ENCODE assay signal across 13 cellular contexts in the genomic region with DNA sequence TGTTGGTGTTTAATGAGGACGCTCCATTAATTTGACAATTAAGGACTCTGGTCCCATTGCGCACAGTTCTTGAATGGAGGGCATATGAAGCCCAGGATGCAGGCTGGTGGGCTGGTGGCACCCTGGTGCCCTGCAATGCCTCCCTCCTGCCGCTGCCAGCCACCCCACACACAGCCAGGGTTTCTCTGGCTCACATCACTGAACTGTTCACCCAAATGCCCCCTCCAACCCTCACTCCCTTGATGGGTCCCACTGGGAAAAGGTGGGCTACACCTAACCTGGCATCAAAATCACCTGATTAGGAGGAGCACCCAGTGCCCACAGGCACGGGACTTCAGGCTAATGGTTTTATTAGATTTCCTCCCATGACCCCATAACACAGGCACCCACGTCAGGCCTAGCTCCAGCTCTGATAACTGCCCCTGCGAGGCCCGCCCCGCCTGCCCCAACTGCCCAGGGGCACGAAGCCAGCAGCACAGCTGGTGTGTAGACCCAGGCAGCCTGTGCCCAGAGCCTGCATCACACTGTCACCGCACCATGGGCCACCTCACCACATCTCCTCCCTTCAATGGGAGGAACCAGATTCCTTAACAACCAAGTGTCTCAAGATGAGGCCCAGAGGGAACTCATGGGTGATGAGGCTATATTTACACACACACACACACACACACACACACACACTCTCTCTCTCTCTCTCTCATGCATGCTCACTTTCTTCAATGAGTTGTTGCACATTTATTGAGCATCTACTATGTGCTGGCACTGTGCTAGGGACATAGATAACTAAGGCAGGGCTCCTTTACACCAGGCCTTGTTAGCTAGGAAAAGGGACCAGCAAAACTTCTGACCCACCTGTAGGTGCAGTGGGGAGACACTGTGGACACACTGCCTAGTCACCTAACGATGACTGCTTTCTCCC.
DNase-seq lines count a peak whose midpoint lies in the region; ATAC-seq, FAIRE-seq and TF ChIP-seq lines count a peak whose summit lies in the region.
"Had no signal": no experiment of that assay in that cellular context is flagged by ENCODE, and none has a peak within 500 bp of the region (broad histone marks: within the 10 kb centered on the region; RNA-seq: fewer than 3 reads in every experiment).

No MANE protein-coding gene starts in this region.

- H3K4me1 ChIP-seq in K562 (replicated peaks in 1 of 2; ENCODE audit: control insufficient read depth in 2 of 2, insufficient read depth in 2 of 2, low read length in 2 of 2) (peaks cover 52 to 77% of the 10 kb centered on the region in 2 experiments), mesenchymal stem cell (ENCODE audit: control insufficient read depth, insufficient read depth, low read depth, low read length) (peaks cover 72% of the 10 kb centered on the region), stomach (peaks cover 86 to 100% (median 95%) of the 10 kb centered on the region in 4 donors)

- no peaks in the 10 kb centered on the region for H3K9me1 ChIP-seq in K562 (ENCODE audit: control insufficient read depth, insufficient read depth, low read length)

- H2AFZ ChIP-seq in K562 (ENCODE audit: low read depth, low read length) (no peak overlapping the region), mesenchymal stem cell (ENCODE audit: low read depth, low read length) (no peak overlapping the region)

- no peak overlapping the region for H2BK15ac ChIP-seq in mesenchymal stem cell (ENCODE audit: low read depth, poor library complexity, severe bottlenecking)

- H2BK120ac ChIP-seq in mesenchymal stem cell (ENCODE audit: low read depth, low read length), result no peak overlapping the region

- no peak for TF ChIP-seq RAD21 in K562 (CRISPR knock-in tag; conservative IDR thresholded peaks at IDR 0.05 in 1 of 2, IDR thresholded peaks at IDR 0.05 in 1 of 2)

- ATAC-seq in K562 (no peak), HG03520 (IDR thresholded peaks at IDR 0.05; ENCODE audit: unreplicated experiment) (no peak), HG03457 (IDR thresholded peaks at IDR 0.05; ENCODE audit: unreplicated experiment) (no peak), GM18858 (IDR thresholded peaks at IDR 0.05; ENCODE audit: unreplicated experiment) (no peak)
- ATAC-seq: right cardiac atrium had no signal

- no peak for DNase-seq in activated T-cell treated with anti-CD3 and anti-CD28 coated beads, Interleukin-2, amount 50 U/mL, for 24 hours
- DNase-seq in activated T-cell treated with anti-CD3 and anti-CD28 coated beads for 4 hours (no peak), K562 (ENCODE audit: extremely low read depth in 1 of 4, low spot score in 3 of 4) (no peak), mesenchymal stem cell (peak; percentile 50), stomach (peak; percentile 75)
- DNase-seq: activated CD4-positive, alpha-beta T cell treated with anti-CD3 and anti-CD28 coated beads, Interleukin-2, amount 50 U/mL, for 1 hour; esophagus squamous epithelium; NCI-H524 had no signal

- H3K4me3 ChIP-seq in K562, result no peak overlapping the region
- no peak overlapping the region for H3K4me3 ChIP-seq in mesenchymal stem cell (ENCODE audit: insufficient read depth in 1 of 2, low read depth in 1 of 2, low read length in 2 of 2)
- no peak overlapping the region for H3K4me3 ChIP-seq in stomach
- H3K4me3 ChIP-seq: esophagus squamous epithelium had no signal

- no peak overlapping the region for H2BK5ac ChIP-seq in mesenchymal stem cell (ENCODE audit: low read depth, low read length, poor library complexity, severe bottlenecking)

- peaks cover 58% of the 10 kb centered on the region for H3K4me1 Mint-ChIP-seq in activated T-cell treated with anti-CD3 and anti-CD28 coated beads, Interleukin-2, amount 50 U/mL, for 24 hours (ENCODE audit: low read depth)

- TF ChIP-seq EP300 in K562 (IDR thresholded peaks at IDR 0.05; ENCODE audit: low read length) (no peak), stomach (IDR thresholded peaks at IDR 0.05) (no peak)

- no peak overlapping the region for H2BK12ac ChIP-seq in mesenchymal stem cell (ENCODE audit: low read length in 2 of 2)

- in situ Hi-C loops in K562 (cut with MboI), result no loop called here

- H3K18ac ChIP-seq in mesenchymal stem cell (ENCODE audit: low read depth in 1 of 2, low read length in 2 of 2), result peak overlapping the region; percentile 34 to 49

- H3K27me3 ChIP-seq in K562 (ENCODE audit: control insufficient read depth in 2 of 2, insufficient read depth in 2 of 2, low read length in 2 of 2), result no peaks in the 10 kb centered on the region
- no peaks in the 10 kb centered on the region for H3K27me3 ChIP-seq in mesenchymal stem cell (ENCODE audit: control insufficient read depth in 1 of 2, insufficient read depth in 1 of 2, low read length in 2 of 2)
- no peaks in the 10 kb centered on the region for H3K27me3 ChIP-seq in stomach

- H3K79me1 ChIP-seq in mesenchymal stem cell (replicated peaks; ENCODE audit: low read length, poor library complexity, severe bottlenecking), result no peaks in the 10 kb centered on the region

- 91% methylated on average over 11 of the region's 11 CpGs for WGBS in K562 (ENCODE audit: insufficient coverage, low coverage, missing lambda C conversion rate)
- WGBS in mesenchymal stem cell, result 95% methylated on average over 10 of the region's 11 CpGs
- WGBS in stomach, 5 donors, result 46 to 77% (median 59%) methylated on average over 10 to 11 of the region's 11 CpGs

- peaks cover 21% of the 10 kb centered on the region; the same call in 2 of the 3 replicates for H3K36me3 ChIP-seq in K562 (ENCODE audit: control insufficient read depth, insufficient read depth, low read length)
- H3K36me3 ChIP-seq in mesenchymal stem cell (ENCODE audit: control insufficient read depth in 1 of 2, insufficient read depth in 2 of 2, low read depth in 1 of 2, low read length in 2 of 2), result peaks cover 0 to 25% of the 10 kb centered on the region in 2 experiments
- peaks cover 0 to 9% (median 0%) of the 10 kb centered on the region in 4 donors for H3K36me3 ChIP-seq in stomach
- H3K36me3 ChIP-seq: esophagus squamous epithelium had no signal

- H3K4ac ChIP-seq in mesenchymal stem cell (ENCODE audit: low read depth in 1 of 2, low read length in 2 of 2), result no peak overlapping the region

- no peak overlapping the region for H4K91ac ChIP-seq in mesenchymal stem cell (ENCODE audit: low read length)

- CTCF ChIA-PET in K562 (lab: Yijun Ruan, JAX; ENCODE audit: low intra/inter-chr PET ratio), result no interaction called here

- peak overlapping the region; percentile 41; the same call in 2 of the 3 replicates for H3K27ac ChIP-seq in K562 (ENCODE audit: extremely low read depth, low read depth, low read length)
- H3K27ac ChIP-seq in mesenchymal stem cell (ENCODE audit: low read length, poor library complexity, severe bottlenecking), result no peak overlapping the region
- peak overlapping the region; percentile 22 to 85 (median 83) for H3K27ac ChIP-seq in stomach

- intact Hi-C loops in K562 (cut with micrococcal nuclease), result no loop called here
- intact Hi-C loops in stomach (cut with DNase I; ENCODE audit: low total_unique reads), result no loop called here

- TF ChIP-seq CTCF in K562 (IDR thresholded peaks at IDR 0.05 in 2 of 3, conservative IDR thresholded peaks at IDR 0.05 in 1 of 3; ENCODE audit: insufficient read depth in 2 of 3, low read depth in 1 of 3, low read length in 3 of 3) (no peak), stomach (IDR thresholded peaks at IDR 0.05) (no peak)

- H3K9me3 ChIP-seq in K562 (replicated peaks; ENCODE audit: control insufficient read depth, insufficient read depth, low read depth, low read length), result no peaks in the 10 kb centered on the region
- H3K9me3 ChIP-seq in mesenchymal stem cell (ENCODE audit: control insufficient read depth, low read length), result no peaks in the 10 kb centered on the region
- no peaks in the 10 kb centered on the region for H3K9me3 ChIP-seq in stomach
- H3K9me3 ChIP-seq: esophagus squamous epithelium had no signal

- no peaks in the 10 kb centered on the region for H3K27me3 Mint-ChIP-seq in activated T-cell treated with anti-CD3 and anti-CD28 coated beads, Interleukin-2, amount 50 U/mL, for 24 hours

- H3K27ac Mint-ChIP-seq in activated T-cell treated with anti-CD3 and anti-CD28 coated beads, Interleukin-2, amount 50 U/mL, for 24 hours, result peak overlapping the region; percentile 86

- H3K79me2 ChIP-seq in K562 (ENCODE audit: control insufficient read depth, insufficient read depth, low read length), result peaks cover 66% of the 10 kb centered on the region

- H4K8ac ChIP-seq in mesenchymal stem cell (ENCODE audit: low read length), result no peak overlapping the region

- no peak overlapping the region for H3K4me3 Mint-ChIP-seq in activated T-cell treated with anti-CD3 and anti-CD28 coated beads, Interleukin-2, amount 50 U/mL, for 24 hours

- FAIRE-seq in K562 (lab: Jason Lieb, UNC), result no peak
- FAIRE-seq: islet of Langerhans had no signal

- H2AK5ac ChIP-seq in mesenchymal stem cell (ENCODE audit: low read length, severe bottlenecking), result no peak overlapping the region

- peak overlapping the region in 1 of 2 experiments; percentile 1; a peak in 2 of 4 replicates for H3K9ac ChIP-seq in K562 (ENCODE audit: insufficient read depth in 1 of 2, low read depth in 2 of 2, low read length in 2 of 2)
- no peak overlapping the region for H3K9ac ChIP-seq in mesenchymal stem cell (ENCODE audit: low read length)

- no peaks in the 10 kb centered on the region for H3K9me3 Mint-ChIP-seq in activated T-cell treated with anti-CD3 and anti-CD28 coated beads, Interleukin-2, amount 50 U/mL, for 24 hours

- POLR2A ChIA-PET in K562 (lab: Yijun Ruan, JAX), result interaction anchor here (0.6 to 1.1 kb wide), 3 partner anchors 37 to 597 kb away, joined by 3 read pairs; no protein-coding TSS in a partner anchor

- H4K20me1 ChIP-seq in K562 (replicated peaks; ENCODE audit: control insufficient read depth, insufficient read depth, low read length), result no peaks in the 10 kb centered on the region

- H3K14ac ChIP-seq in mesenchymal stem cell (ENCODE audit: low read length in 2 of 2), result peak overlapping the region in 1 of 2 experiments; percentile 69

- peak overlapping the region in 1 of 2 experiments; percentile 26 for H3K23ac ChIP-seq in mesenchymal stem cell (ENCODE audit: low read length in 2 of 2)

- H3K36me3 Mint-ChIP-seq in activated T-cell treated with anti-CD3 and anti-CD28 coated beads, Interleukin-2, amount 50 U/mL, for 24 hours (ENCODE audit: low read depth), result peaks cover 4% of the 10 kb centered on the region

- H3K4me2 ChIP-seq in K562 (ENCODE audit: insufficient read depth, low read length) (no peak overlapping the region), mesenchymal stem cell (ENCODE audit: low read length, poor library complexity, severe bottlenecking) (no peak overlapping the region)

- TF ChIP-seq POLR2A in K562 (conservative IDR thresholded peaks at IDR 0.05) (no peak), stomach (IDR thresholded peaks at IDR 0.05) (no peak)

- BruUV-seq in K562 (replicated peaks; lab: Mats Ljungman, UMichigan), result no TSS peak

TF ChIP-seq in K562, 482 proteins besides CTCF, POLR2A, EP300 and RAD21 (continues in another document):
- TF ChIP-seq FOXM1 (IDR thresholded peaks at IDR 0.05; ENCODE audit: low read depth), result no peak
- no peak for TF ChIP-seq FOXM1 (CRISPR knock-in tag; IDR thresholded peaks at IDR 0.05; ENCODE audit: low read depth)

Comparison
In these comparisons a context has a peak if more than half of its experiments do, and no peak if none do; other contexts are left out.
1. DNase-seq: peak in mesenchymal stem cell (single experiment) and stomach (single experiment); none in activated T-cell treated with anti-CD3 and anti-CD28 coated beads, Interleukin-2, amount 50 U/mL, for 24 hours (single experiment), activated T-cell treated with anti-CD3 and anti-CD28 coated beads for 4 hours (single experiment) and K562 (0 of 4).